23 cellular contexts compared by ENCODE assay signal in genomic region chrX:24956828-24957227, GRCh38. TPM values are rescaled to one million over a fixed set of nuclear protein-coding genes. Genes with fewer than 3 reads are reported as not detected.
DNase-seq lines count a peak whose midpoint lies in the region; ATAC-seq and TF ChIP-seq lines count a peak whose summit lies in the region.
"Had no signal": no experiment of that assay in that cellular context is flagged by ENCODE, and none has a peak within 500 bp of the region (broad histone marks: within the 10 kb centered on the region; RNA-seq: fewer than 3 reads in every experiment).

No MANE protein-coding gene starts in this region.

- H3K9me3 ChIP-seq in mammary epithelial cell (replicated peaks; ENCODE audit: insufficient read depth, low read length) (no peaks in the 10 kb centered on the region), mucosa of descending colon (no peaks in the 10 kb centered on the region)
- H3K9me3 ChIP-seq: sigmoid colon, stomach, upper lobe of right lung had no signal

- DNase-seq in Daoy (ENCODE audit: low read depth), result peak; percentile 2
- DNase-seq in LNCaP clone FGC (ENCODE audit: low read depth), result peak; percentile 2
- peak; percentile 39 for DNase-seq in mammary epithelial cell
- peak; percentile 59 for DNase-seq in myocyte (ENCODE audit: low read depth)
- no peak for DNase-seq in mucosa of descending colon
- DNase-seq in AG08396 (ENCODE audit: low spot score), result no peak
- no peak for DNase-seq in GM19238 (ENCODE audit: insufficient read length, low spot score)
- no peak for DNase-seq in ecto neural progenitor cell (ENCODE audit: low spot score)
- DNase-seq: activated CD4-positive, alpha-beta T cell treated with anti-CD3 and anti-CD28 coated beads, Interleukin-2, amount 50 U/mL, for 4 hours; activated naive CD4-positive, alpha-beta T cell treated with Interleukin-2 at 50 U/mL for 16 hours; glutamatergic neuron; NCI-H187 treated with DMSO at 0.1 percent for 48 hours; NCI-H446 treated with DMSO at 0.1 percent for 48 hours; sigmoid colon; stimulated activated CD4-positive, alpha-beta T cell treated with anti-CD3 and anti-CD28 coated beads, Interleukin-1b, Interleukin-23, amount 100 ng/mL, for 48 hours; stomach; upper lobe of right lung had no signal

- H3K27me3 ChIP-seq in mammary epithelial cell (ENCODE audit: insufficient read depth, low read length), result no peaks in the 10 kb centered on the region
- H3K27me3 ChIP-seq: sigmoid colon, stomach, upper lobe of right lung had no signal

- no peak for ATAC-seq in mucosa of descending colon
- ATAC-seq: GM23338, HepG2, upper lobe of right lung had no signal

- H2AFZ ChIP-seq in mammary epithelial cell (ENCODE audit: low read depth, low read length), result no peak overlapping the region
- H2AFZ ChIP-seq: GM23338 had no signal

- TF ChIP-seq CTCF in LNCaP clone FGC (IDR thresholded peaks at IDR 0.05; ENCODE audit: control insufficient read depth, extremely low read depth, insufficient read depth) (no peak), mammary epithelial cell (conservative IDR thresholded peaks at IDR 0.05 in 1 of 2, IDR thresholded peaks at IDR 0.05 in 1 of 2; ENCODE audit: extremely low read depth in 1 of 2, insufficient read depth in 1 of 2, low read depth in 1 of 2, low read length in 2 of 2) (no peak), mucosa of descending colon (IDR thresholded peaks at IDR 0.05) (no peak)

- H4K20me1 ChIP-seq in mammary epithelial cell (ENCODE audit: insufficient read depth, low read length), result no peaks in the 10 kb centered on the region

- BruUV-seq in mammary epithelial cell (replicated peaks; lab: Mats Ljungman, UMichigan), result no TSS peak

- H3K36me3 ChIP-seq in mammary epithelial cell (ENCODE audit: insufficient read depth, low read length) (no peaks in the 10 kb centered on the region), mucosa of descending colon (ENCODE audit: low read depth) (no peaks in the 10 kb centered on the region)
- H3K36me3 ChIP-seq: sigmoid colon, stomach, upper lobe of right lung had no signal

- no peaks in the 10 kb centered on the region for H3K4me1 ChIP-seq in mammary epithelial cell (ENCODE audit: insufficient read depth, low read length)
- H3K4me1 ChIP-seq in mucosa of descending colon (ENCODE audit: low read depth), result no peaks in the 10 kb centered on the region
- H3K4me1 ChIP-seq: sigmoid colon, stomach, upper lobe of right lung had no signal

- no peak overlapping the region for H3K9ac ChIP-seq in mammary epithelial cell (ENCODE audit: insufficient read depth, low read length)

- no peak overlapping the region for H3K4me2 ChIP-seq in mammary epithelial cell (ENCODE audit: insufficient read depth, low read depth, low read length)
- H3K4me2 ChIP-seq: GM23338 had no signal

- intact Hi-C loops in mammary epithelial cell (cut with micrococcal nuclease), result no loop called here
- intact Hi-C loops in mucosa of descending colon (cut with DNase I, micrococcal nuclease), result no loop called here

- dilution Hi-C loops in mammary epithelial cell (cut with HindIII; ENCODE audit: low sequenced_read_pairs), result no loop called here

- CTCF ChIA-PET in mammary epithelial cell (lab: Charles Lee; ENCODE audit: low non-redundant PET), result interaction anchor here (0.8 kb wide), 1 partner anchor 586 kb away, joined by 3 read pairs; no protein-coding TSS in a partner anchor

- H3K4me3 ChIP-seq in LNCaP clone FGC (ENCODE audit: low read depth, low read length), result no peak overlapping the region
- H3K4me3 ChIP-seq in mammary epithelial cell (replicated peaks in 1 of 3; ENCODE audit: insufficient read depth in 1 of 3, low read depth in 2 of 3, low read length in 3 of 3), result no peak overlapping the region
- no peak overlapping the region for H3K4me3 ChIP-seq in mucosa of descending colon
- H3K4me3 ChIP-seq: GM23338, sigmoid colon, stomach, upper lobe of right lung had no signal

- no peaks in the 10 kb centered on the region for H3K79me2 ChIP-seq in mammary epithelial cell (ENCODE audit: insufficient read depth, low read length)

- in situ Hi-C loops in mammary epithelial cell (cut with MboI; ENCODE audit: low sequenced_read_pairs in 2 of 2), result no loop called here

- no peak overlapping the region for H3K27ac ChIP-seq in mammary epithelial cell (ENCODE audit: insufficient read depth, low read depth, low read length)
- H3K27ac ChIP-seq: sigmoid colon, stomach, upper lobe of right lung had no signal

RNA-seq across cellular contexts. Expression of gene ARX, which starts 58.9 kb away (rescaled TPM):
- total RNA-seq in Daoy (2014; rRNA removed; shearing (Covaris generic)), result not detected in 2 replicates
- total RNA-seq in mammary epithelial cell (not detected), myocyte (0.10 and 3.4 TPM in 2 replicates), mucosa of descending colon (1 to 10 TPM in 1 of 3 donors, under 1 TPM in 2; 0.13 to 1.0 (median 0.63) TPM)
- polyA plus RNA-seq in mammary epithelial cell, result not detected
- polyA minus RNA-seq in mammary epithelial cell, result not detected
- 0.47 TPM for polyA plus RNA-seq in myocyte (2012)
- total RNA-seq: endothelial cell of umbilical vein, GM23338, HepG2, liver, osteocyte, sigmoid colon, upper lobe of right lung had no signal
- polyA plus RNA-seq: BJ, endothelial cell of umbilical vein, HepG2, liver had no signal

Comparison
In these comparisons a context has a peak if more than half of its experiments do, and no peak if none do; other contexts are left out.
1. DNase-seq: peak in Daoy (single experiment), LNCaP clone FGC (single experiment), mammary epithelial cell (single experiment) and myocyte (single experiment); none in mucosa of descending colon (0 of 3), AG08396 (single experiment), GM19238 (single experiment) and ecto neural progenitor cell (single experiment).